Comparison of ENCODE assay signal across 15 cellular contexts in the genomic region with DNA sequence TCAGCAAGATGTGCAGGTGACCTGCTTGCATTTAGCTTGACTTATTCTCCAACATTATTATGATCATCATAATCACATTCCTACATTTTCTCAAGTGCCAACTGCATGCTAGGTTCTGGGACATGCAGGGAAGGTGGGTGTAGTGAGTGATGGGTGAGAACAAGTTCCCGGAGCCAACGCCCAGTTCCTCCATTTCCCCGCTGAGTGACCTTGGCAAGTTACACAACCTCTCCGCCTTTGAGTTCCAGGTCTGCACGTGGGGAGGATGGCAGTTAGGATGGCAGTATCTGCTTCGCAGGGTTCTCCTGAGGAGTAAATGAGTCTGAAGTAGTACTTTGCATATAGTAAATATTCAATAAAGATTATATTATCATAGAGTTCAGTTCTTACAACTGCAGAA.
A peak's percentile ranks its signal among the peaks of the same experiment; 100 is the strongest.
DNase-seq lines count a peak whose midpoint lies in the region; ATAC-seq lines count a peak whose summit lies in the region.
"Had no signal": no experiment of that assay in that cellular context is flagged by ENCODE, and none has a peak within 500 bp of the region (broad histone marks: within the 10 kb centered on the region; RNA-seq: fewer than 3 reads in every experiment).

No MANE protein-coding gene starts in this region.

- no peak for ATAC-seq in GM21619 (IDR thresholded peaks at IDR 0.05; ENCODE audit: unreplicated experiment)

- DNase-seq in caudate nucleus (lab: John Stamatoyannopoulos, UW) (peak in 46 of 61 donors; percentile 16 to 95 (median 60)), head of caudate nucleus (peak; percentile 35 to 94 (median 78)), posterior vena cava (ENCODE audit: low spot score) (peak; percentile 38), DMS79 (lab: John Stamatoyannopoulos, UW) (no peak)
- no peak for DNase-seq in effector CD4-positive, alpha-beta T cell
- DNase-seq: C1 segment of cervical spinal cord; Calu3; CD4-positive, alpha-beta memory T cell; COR-L47; DMS53; DND-41; GM23248; H7; HCEC 1CT had no signal

- peak overlapping the region; percentile 48 for H3K27ac ChIP-seq in caudate nucleus (ENCODE audit: low read depth, low read length)
- H3K27ac ChIP-seq: GM23248 had no signal

- intact Hi-C loops in head of caudate nucleus (cut with DNase I): no loop called here
- intact Hi-C loops in posterior vena cava (cut with DNase I): no loop called here

Comparison
In these comparisons a context has a peak if more than half of its experiments do, and no peak if none do; other contexts are left out.
1. DNase-seq: peak in caudate nucleus (46 of 61), head of caudate nucleus (42 of 42) and posterior vena cava (single experiment); none in DMS79 (single experiment) and effector CD4-positive, alpha-beta T cell (single experiment).